In genomic region chr21:37006521-37007291, GRCh38 we compare ENCODE assay signal across 7 cellular contexts. TPM values are rescaled to one million over a fixed set of nuclear protein-coding genes. Genes with fewer than 3 reads are reported as not detected.
A peak's percentile ranks its signal among the peaks of the same experiment; 100 is the strongest.
DNase-seq lines count a peak whose midpoint lies in the region; ATAC-seq and TF ChIP-seq lines count a peak whose summit lies in the region.

Gene RIPPLY3, plus strand, starts transcription at chr21:37006702. Its CDS starts 71 bp downstream, at chr21:37006773.

- peak within 1 kb of the TSS; percentile 82 for H3K4me3 Mint-ChIP-seq in type B pancreatic cell

- H3K27me3 ChIP-seq in mammary epithelial cell (ENCODE audit: insufficient read depth, low read length) (no peaks in the 10 kb centered on the region), lower lobe of right lung (ENCODE audit: low read depth) (peaks cover 30% of the 10 kb centered on the region)

- ATAC-seq in lower lobe of right lung (peak; percentile 2 to 5), HG03571 (IDR thresholded peaks at IDR 0.05; ENCODE audit: unreplicated experiment) (no peak), HG03520 (IDR thresholded peaks at IDR 0.05; ENCODE audit: unreplicated experiment) (no peak)

- H3K4me2 ChIP-seq in mammary epithelial cell (ENCODE audit: insufficient read depth, low read depth, low read length): peak within 1 kb of the TSS; percentile 99

- no peaks in the 10 kb centered on the region for H3K79me2 ChIP-seq in mammary epithelial cell (ENCODE audit: insufficient read depth, low read length)

- 1% methylated on average over 9 of the region's 85 CpGs for WGBS in mammary epithelial cell (ENCODE audit: low coverage, missing lambda C conversion rate)

- CTCF ChIA-PET in mammary epithelial cell (lab: Charles Lee; ENCODE audit: low non-redundant PET): no interaction called here

- H3K27ac ChIP-seq in mammary epithelial cell (ENCODE audit: insufficient read depth, low read depth, low read length) (no peak within 1 kb of the TSS), lower lobe of right lung (no peak within 1 kb of the TSS)

- H3K36me3 ChIP-seq in mammary epithelial cell (ENCODE audit: insufficient read depth, low read length): no peaks in the 10 kb centered on the region
- no peaks in the 10 kb centered on the region for H3K36me3 ChIP-seq in lower lobe of right lung

- no peaks in the 10 kb centered on the region for H3K36me3 Mint-ChIP-seq in type B pancreatic cell

- peaks cover 42% of the 10 kb centered on the region for H3K27me3 Mint-ChIP-seq in type B pancreatic cell

- in situ Hi-C loops in mammary epithelial cell (cut with MboI; ENCODE audit: low sequenced_read_pairs in 2 of 2): no loop called here

- no peaks in the 10 kb centered on the region for H3K9me3 Mint-ChIP-seq in type B pancreatic cell

- no peaks in the 10 kb centered on the region for H4K20me1 ChIP-seq in mammary epithelial cell (ENCODE audit: insufficient read depth, low read length)

- dilution Hi-C loops in mammary epithelial cell (cut with HindIII; ENCODE audit: low sequenced_read_pairs): no loop called here

- intact Hi-C loops in mammary epithelial cell (cut with micrococcal nuclease) (loop anchor here (2.0 kb wide), 1 partner anchor 502 kb away; no protein-coding TSS in a partner anchor), lower lobe of right lung (cut with DNase I) (no loop called here)

- BruUV-seq in mammary epithelial cell (replicated peaks; lab: Mats Ljungman, UMichigan): no TSS peak

- peak within 1 kb of the TSS; percentile 90 for H2AFZ ChIP-seq in mammary epithelial cell (ENCODE audit: low read depth, low read length)

- H3K4me1 ChIP-seq in mammary epithelial cell (ENCODE audit: insufficient read depth, low read length) (peaks cover 4% of the 10 kb centered on the region), lower lobe of right lung (peaks cover 22% of the 10 kb centered on the region)

- H3K9me3 ChIP-seq in mammary epithelial cell (replicated peaks; ENCODE audit: insufficient read depth, low read length): no peaks in the 10 kb centered on the region
- no peaks in the 10 kb centered on the region for H3K9me3 ChIP-seq in lower lobe of right lung

- H3K27ac Mint-ChIP-seq in type B pancreatic cell: no peak within 1 kb of the TSS

- H3K9ac ChIP-seq in mammary epithelial cell (ENCODE audit: insufficient read depth, low read length): no peak within 1 kb of the TSS

- no peak for TF ChIP-seq CTCF in GM12875 (IDR thresholded peaks at IDR 0.05; ENCODE audit: borderline replicate concordance, insufficient read depth, low read depth, low read length)
- TF ChIP-seq CTCF in mammary epithelial cell (conservative IDR thresholded peaks at IDR 0.05 in 1 of 2, IDR thresholded peaks at IDR 0.05 in 1 of 2; ENCODE audit: extremely low read depth in 1 of 2, insufficient read depth in 1 of 2, low read depth in 1 of 2, low read length in 2 of 2): no peak
- TF ChIP-seq CTCF in lower lobe of right lung (IDR thresholded peaks at IDR 0.05): no peak
- no peak for TF ChIP-seq CTCF in type B pancreatic cell (conservative IDR thresholded peaks at IDR 0.05)

- H3K4me1 Mint-ChIP-seq in type B pancreatic cell (ENCODE audit: unreplicated experiment): peaks cover 7% of the 10 kb centered on the region

- DNase-seq in NCI-H510A treated with DMSO at 0.1 percent for 48 hours (lab: John Stamatoyannopoulos, UW) (peak; percentile 19), mammary epithelial cell (peak; percentile 38), lower lobe of right lung (no peak), type B pancreatic cell (ENCODE audit: extremely low spot score, unreplicated experiment) (no peak)

- H3K4me3 ChIP-seq in GM12875 (ENCODE audit: low read depth, low read length) (peak within 1 kb of the TSS; percentile 0), mammary epithelial cell (replicated peaks in 1 of 3; ENCODE audit: insufficient read depth in 1 of 3, low read depth in 2 of 3, low read length in 3 of 3) (peak within 1 kb of the TSS; percentile 43 to 51 (median 46)), lower lobe of right lung (peak within 1 kb of the TSS; percentile 49)

RNA-seq across cellular contexts. Expression of gene RIPPLY3, which starts in this region (rescaled TPM):
- total RNA-seq in mammary epithelial cell: under 1 TPM; 0.17 to 0.54 TPM
- polyA plus RNA-seq in mammary epithelial cell: 0.34 TPM
- not detected for polyA minus RNA-seq in mammary epithelial cell
- 0.44 TPM for total RNA-seq in lower lobe of right lung
- 0.93 and 3.7 TPM in 2 replicates for total RNA-seq in type B pancreatic cell (ENCODE audit: low replicate concordance)

Comparison
In these comparisons a context has a peak if more than half of its experiments do, and no peak if none do; other contexts are left out.
1. Peak in DNase-seq, H3K4me3 ChIP-seq and H3K4me2 ChIP-seq in mammary epithelial cell; RNA of the gene not detected or under 1 TPM.
2. Peak in ATAC-seq and H3K4me3 ChIP-seq in lower lobe of right lung; RNA of the gene not detected or under 1 TPM.